Comparison of ENCODE assay signal across 21 cellular contexts in the genomic region with DNA sequence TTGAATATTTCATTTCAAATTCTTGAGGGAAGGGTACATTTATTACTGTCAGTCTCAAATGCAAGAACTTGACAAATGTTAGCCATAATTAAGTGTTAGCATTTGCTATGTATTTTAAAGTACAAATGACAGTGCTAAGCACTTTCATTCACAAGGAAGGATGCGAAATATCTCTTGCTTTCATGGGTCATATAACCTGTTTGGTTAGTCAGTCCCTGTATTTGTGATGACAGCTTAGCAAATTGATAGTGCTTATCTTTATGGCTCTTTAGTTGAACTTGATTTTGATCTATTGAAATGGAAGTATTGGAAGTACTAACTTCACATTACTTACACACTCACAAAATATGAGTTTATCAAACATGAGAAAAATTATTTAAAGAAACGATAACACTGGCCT.
"Had no signal": no experiment of that assay in that cellular context is flagged by ENCODE, and none has a peak within 500 bp of the region (broad histone marks: within the 10 kb centered on the region; RNA-seq: fewer than 3 reads in every experiment).

No MANE protein-coding gene starts in this region.

- H2AFZ ChIP-seq: parathyroid adenoma had no signal

- H3K9me3 ChIP-seq: colonic mucosa, esophagus squamous epithelium, gastrocnemius medialis, upper lobe of left lung had no signal

- H3K4me3 ChIP-seq: colonic mucosa, dorsolateral prefrontal cortex, esophagus squamous epithelium, gastrocnemius medialis, upper lobe of left lung had no signal

- H3K27ac ChIP-seq: brain microvascular endothelial cell, colonic mucosa, esophagus squamous epithelium, gastrocnemius medialis, parathyroid adenoma, upper lobe of left lung had no signal

- ATAC-seq: activated CD4-positive, CD25-positive, alpha-beta regulatory T cell treated with anti-CD3 and anti-CD28 coated beads, Interleukin-2, amount 50 U/mL, for 24 hours; activated CD8-positive, alpha-beta memory T cell treated with anti-CD3 and anti-CD28 coated beads, Interleukin-2, amount 10 ng/mL, durations not matched to agents 7 days and 5 days; effector memory CD8-positive, alpha-beta T cell; gastrocnemius medialis; left cardiac atrium; right cardiac atrium; stimulated activated naive CD8-positive, alpha-beta T cell treated with anti-CD3 and anti-CD28 coated beads, Interleukin-15, Interleukin-2, amounts not matched to agents 100 U/mL and 50 U/mL, for 24 hours had no signal

- H3K27me3 ChIP-seq: brain microvascular endothelial cell, colonic mucosa, dorsolateral prefrontal cortex, esophagus squamous epithelium, gastrocnemius medialis, upper lobe of left lung had no signal

- H3K79me2 ChIP-seq: parathyroid adenoma had no signal

- H3K4me1 ChIP-seq: colonic mucosa, gastrocnemius medialis, parathyroid adenoma had no signal

- DNase-seq: activated CD4-positive, alpha-beta memory T cell treated with anti-CD3 and anti-CD28 coated beads, Interleukin-2, amount 10 ng/mL, durations not matched to agents 7 days and 5 days; activated CD4-positive, alpha-beta T cell treated with anti-CD3 and anti-CD28 coated beads, Interleukin-2, amount 10 ng/mL, durations not matched to agents 24 days and 14 days; activated CD8-positive, alpha-beta memory T cell treated with anti-CD3 and anti-CD28 coated beads, Interleukin-2, amount 10 ng/mL, durations not matched to agents 7 days and 5 days; activated gamma-delta T cell treated with Interleukin-2 at 50 U/mL for 16 hours; aorta; brain microvascular endothelial cell; colonic mucosa; dorsolateral prefrontal cortex; effector memory CD8-positive, alpha-beta T cell; esophagus squamous epithelium; gastrocnemius medialis; hypothalamus; left cardiac atrium; nephron progenitor cell; right cardiac atrium; stimulated activated CD4-positive, alpha-beta T cell treated with anti-CD3 and anti-CD28 coated beads, Interleukin-12 subunit alpha, Interleukin-12 subunit beta, amount 100 ng/mL, for 4 hours; stimulated activated CD4-positive, alpha-beta T cell treated with anti-CD3 and anti-CD28 coated beads, Interleukin-4, amount 100 ng/mL, for 4 hours; stimulated activated naive CD8-positive, alpha-beta T cell treated with anti-CD3 and anti-CD28 coated beads, Interleukin-15, Interleukin-2, amounts not matched to agents 100 U/mL and 50 U/mL, for 24 hours; upper lobe of left lung had no signal

- H3K36me3 ChIP-seq: brain microvascular endothelial cell, colonic mucosa, esophagus squamous epithelium, gastrocnemius medialis, upper lobe of left lung had no signal

- H3K9ac ChIP-seq: parathyroid adenoma had no signal
